Comparison of ENCODE assay signal across 15 cellular contexts in genomic region chr4:25058796-25059195, GRCh38. TPM values are rescaled to one million over a fixed set of nuclear protein-coding genes. Genes with fewer than 3 reads are reported as not detected.
DNase-seq lines count a peak whose midpoint lies in the region; ATAC-seq and TF ChIP-seq lines count a peak whose summit lies in the region.
"Had no signal": no experiment of that assay in that cellular context is flagged by ENCODE, and none has a peak within 500 bp of the region (broad histone marks: within the 10 kb centered on the region; RNA-seq: fewer than 3 reads in every experiment).

No MANE protein-coding gene starts in this region.

- peaks cover 16% of the 10 kb centered on the region for H3K27me3 Mint-ChIP-seq in nephron progenitor cell (ENCODE audit: low read depth, poor library complexity)

- H3K4me1 Mint-ChIP-seq in nephron progenitor cell, result peaks cover 7% of the 10 kb centered on the region

- no peaks in the 10 kb centered on the region for H4K20me1 ChIP-seq in Karpas-422 (ENCODE audit: insufficient read depth, low read depth, low read length)
- H4K20me1 ChIP-seq: BLaER1 treated with 17β-estradiol and CSF1 and Interleukin-3, amounts not matched to agents 10 nM and 100 nM had no signal

- no peak overlapping the region for H3K4me2 ChIP-seq in Karpas-422 (ENCODE audit: low read depth, low read length, poor library complexity, severe bottlenecking)
- H3K4me2 ChIP-seq: BLaER1 treated with 17β-estradiol and CSF1 and Interleukin-3, amounts not matched to agents 10 nM and 100 nM had no signal

- no peak overlapping the region for H3K4me3 Mint-ChIP-seq in nephron progenitor cell
- H3K4me3 Mint-ChIP-seq: CD8-positive, alpha-beta T cell had no signal

- peaks cover 17% of the 10 kb centered on the region for H3K9me3 Mint-ChIP-seq in nephron progenitor cell
- H3K9me3 Mint-ChIP-seq: CD8-positive, alpha-beta T cell had no signal

- no peak overlapping the region for H3K4me3 ChIP-seq in BE2C (ENCODE audit: low read depth, low read length)
- no peak overlapping the region for H3K4me3 ChIP-seq in Karpas-422 (ENCODE audit: low read length)
- H3K4me3 ChIP-seq: BLaER1 treated with 17β-estradiol and CSF1 and Interleukin-3, amounts not matched to agents 10 nM and 100 nM; GM23248 had no signal

- H3K27ac ChIP-seq in Karpas-422 (ENCODE audit: low read length), result no peak overlapping the region
- H3K27ac ChIP-seq: BLaER1 treated with 17β-estradiol and CSF1 and Interleukin-3, amounts not matched to agents 10 nM and 100 nM; GM23248; HL-60 had no signal

- H3K9me3 ChIP-seq in BE2C (no peaks in the 10 kb centered on the region; the same call in 1 of the 2 replicates), Karpas-422 (ENCODE audit: low read length) (no peaks in the 10 kb centered on the region)

- H3K27ac Mint-ChIP-seq in nephron progenitor cell, result peak overlapping the region; percentile 14
- H3K27ac Mint-ChIP-seq: CD8-positive, alpha-beta T cell had no signal

- TF ChIP-seq CTCF in BE2C (IDR thresholded peaks at IDR 0.05; ENCODE audit: low read depth, low read length), result no peak
- TF ChIP-seq CTCF in nephron progenitor cell (IDR thresholded peaks at IDR 0.05), result no peak

- no peak overlapping the region for H3K9ac ChIP-seq in Karpas-422 (ENCODE audit: low read length)
- H3K9ac ChIP-seq: BLaER1 treated with 17β-estradiol and CSF1 and Interleukin-3, amounts not matched to agents 10 nM and 100 nM; GM23248 had no signal

- H3K4me1 ChIP-seq in BE2C (no peaks in the 10 kb centered on the region), Karpas-422 (ENCODE audit: low read length) (no peaks in the 10 kb centered on the region)

- H2AFZ ChIP-seq in Karpas-422 (ENCODE audit: low read length), result 0 out of 2 replicates have a peak overlapping the region, but pooled peaks have one; percentile 54
- H2AFZ ChIP-seq: GM23248 had no signal

- no peaks in the 10 kb centered on the region for H3K27me3 ChIP-seq in BE2C
- no peaks in the 10 kb centered on the region for H3K27me3 ChIP-seq in Karpas-422 (ENCODE audit: low read length)
- H3K27me3 ChIP-seq: BLaER1 treated with 17β-estradiol and CSF1 and Interleukin-3, amounts not matched to agents 10 nM and 100 nM had no signal

- intact Hi-C loops in left colon (cut with DNase I, micrococcal nuclease), result no loop called here

- peak; percentile 48 for DNase-seq in BE2C
- peak; percentile 55 for DNase-seq in Karpas-422
- peak; percentile 29 for DNase-seq in NCI-H526 treated with DMSO at 0.1 percent for 48 hours (lab: John Stamatoyannopoulos, UW)
- DNase-seq in nephron progenitor cell, result no peak
- DNase-seq in left colon, result no peak
- no peak for DNase-seq in NOMO-1 treated with dmso at 0.1 percent for 144 hours (lab: John Stamatoyannopoulos, UW; ENCODE audit: unreplicated experiment)
- DNase-seq: Calu3; CD8-positive, alpha-beta T cell; DMS79 treated with DMSO at 0.1 percent for 48 hours; GF-D8; GM23248; HCEC 1CT had no signal

- H3K36me3 ChIP-seq in BE2C (no peaks in the 10 kb centered on the region), Karpas-422 (ENCODE audit: insufficient read depth, low read length) (no peaks in the 10 kb centered on the region; the same call in 1 of the 2 replicates)
- H3K36me3 ChIP-seq: BLaER1 treated with 17β-estradiol and CSF1 and Interleukin-3, amounts not matched to agents 10 nM and 100 nM had no signal

- no peaks in the 10 kb centered on the region for H3K9me2 ChIP-seq in Karpas-422 (replicated peaks; ENCODE audit: insufficient read depth, low read length)

- H3K79me2 ChIP-seq in Karpas-422 (ENCODE audit: low read length), result no peaks in the 10 kb centered on the region

- no peak for ATAC-seq in left colon
- no peak for ATAC-seq in GM18519 (IDR thresholded peaks at IDR 0.05; ENCODE audit: low FRiP score, unreplicated experiment)
- ATAC-seq: CD8-positive, alpha-beta T cell had no signal

- no peaks in the 10 kb centered on the region for H3K36me3 Mint-ChIP-seq in nephron progenitor cell (ENCODE audit: low read depth)
- H3K36me3 Mint-ChIP-seq: CD8-positive, alpha-beta T cell had no signal

RNA-seq across cellular contexts. Expression of gene LGI2, which starts 28.1 kb away (rescaled TPM):
- polyA plus RNA-seq in BE2C (2012; ENCODE audit: insufficient read depth, insufficient read length, low read depth), result not detected
- not detected in 2 replicates for total RNA-seq in Karpas-422 (2014; rRNA removed; shearing (Covaris generic); ENCODE audit: low replicate concordance)
- under 1 TPM; 0.12 to 0.53 TPM for total RNA-seq in left colon
- total RNA-seq: CD8-positive, alpha-beta T cell; GM23248 had no signal
- polyA plus RNA-seq: GM23248 had no signal

Comparison
In these comparisons a context has a peak if more than half of its experiments do, and no peak if none do; other contexts are left out.
1. DNase-seq: peak in BE2C (single experiment), Karpas-422 (single experiment) and NCI-H526 treated with DMSO at 0.1 percent for 48 hours (single experiment); none in nephron progenitor cell (single experiment), left colon (0 of 2) and NOMO-1 treated with dmso at 0.1 percent for 144 hours (single experiment).